ENCODE assay signal across 1 cellular context in genomic region chr1:116273042-116273783, GRCh38.
A peak's percentile ranks its signal among the peaks of the same experiment; 100 is the strongest.
TF ChIP-seq lines count a peak whose summit lies in the region.

No MANE protein-coding gene starts in this region.

TF ChIP-seq in HepG2, 621 proteins besides CTCF, POLR2A, EP300 and RAD21 (continued from another document):
- peak; percentile 52; the same call in 1 of the 2 replicates for TF ChIP-seq BCL6 (CRISPR knock-in tag; IDR thresholded peaks at IDR 0.05)
- TF ChIP-seq CEBPB (IDR thresholded peaks at IDR 0.05; ENCODE audit: borderline replicate concordance, low read depth, low read length) = peak; percentile 14; the same call in 1 of the 2 replicates
- 0 out of 2 replicates have a peak, but pooled peaks have one; percentile 23 for TF ChIP-seq SMAD3 (CRISPR knock-in tag; IDR thresholded peaks at IDR 0.05)
- TF ChIP-seq ARID4A (CRISPR knock-in tag; IDR thresholded peaks at IDR 0.05; ENCODE audit: borderline replicate concordance) = peak; percentile 40; the same call in 1 of the 2 replicates
- peak; percentile 38; the same call in 1 of the 2 replicates for TF ChIP-seq ZGPAT (CRISPR knock-in tag; IDR thresholded peaks at IDR 0.05)
- no peak for TF ChIP-seq MTA1 (CRISPR knock-in tag; IDR thresholded peaks at IDR 0.05; ENCODE audit: borderline replicate concordance)
- no peak for TF ChIP-seq ZNF296 (CRISPR knock-in tag; conservative IDR thresholded peaks at IDR 0.05)
- no peak for TF ChIP-seq FOSL1 (CRISPR knock-in tag; IDR thresholded peaks at IDR 0.05; ENCODE audit: borderline replicate concordance)
- peak; percentile 69 for TF ChIP-seq ZFY (CRISPR knock-in tag; IDR thresholded peaks at IDR 0.05)
- TF ChIP-seq ZNF264 (CRISPR knock-in tag; IDR thresholded peaks at IDR 0.05) = peak; percentile 91
- peak; percentile 65; the same call in 1 of the 2 replicates for TF ChIP-seq RFX5 (IDR thresholded peaks at IDR 0.05; ENCODE audit: low read depth, low read length)
- no peak for TF ChIP-seq MAFF (IDR thresholded peaks at IDR 0.05; ENCODE audit: low read depth, low read length)
- peak; percentile 68 for TF ChIP-seq SOX5 (CRISPR knock-in tag; IDR thresholded peaks at IDR 0.05; ENCODE audit: borderline replicate concordance)
- TF ChIP-seq PITX1 (CRISPR knock-in tag; IDR thresholded peaks at IDR 0.05) = peak; percentile 88
- TF ChIP-seq U2AF1 (optimal IDR thresholded peaks at IDR 0.05; ENCODE audit: low read depth, low read length) = no peak
- TF ChIP-seq TEAD3 (CRISPR knock-in tag; optimal IDR thresholded peaks at IDR 0.05; ENCODE audit: borderline replicate concordance) = peak; percentile 59
- 0 out of 2 replicates have a peak, but pooled peaks have one; percentile 40 for TF ChIP-seq MEIS2 (CRISPR knock-in tag; IDR thresholded peaks at IDR 0.05)
- peak; percentile 81; the same call in 1 of the 2 replicates for TF ChIP-seq ZNF292 (CRISPR knock-in tag; IDR thresholded peaks at IDR 0.05; ENCODE audit: borderline replicate concordance, low read depth)
- 0 out of 2 replicates have a peak, but pooled peaks have one; percentile 11 for TF ChIP-seq ELF3 (CRISPR knock-in tag; IDR thresholded peaks at IDR 0.05)
- no peak for TF ChIP-seq MAZ (IDR thresholded peaks at IDR 0.05; ENCODE audit: borderline replicate concordance, low read depth, low read length)
- peak; percentile 61; the same call in 1 of the 2 replicates for TF ChIP-seq MAZ (CRISPR knock-in tag; IDR thresholded peaks at IDR 0.05; ENCODE audit: low read depth)
- peak; percentile 41; the same call in 1 of the 2 replicates for TF ChIP-seq GFI1 (CRISPR knock-in tag; IDR thresholded peaks at IDR 0.05; ENCODE audit: borderline replicate concordance)
- TF ChIP-seq ZNF230 (CRISPR knock-in tag; IDR thresholded peaks at IDR 0.05) = no peak
- peak; percentile 60; the same call in 1 of the 2 replicates for TF ChIP-seq HDAC1 (CRISPR knock-in tag; IDR thresholded peaks at IDR 0.05)
TF ChIP-seq in HepG2: peak in this region for 69.
